ENCODE assay signal across 9 cellular contexts in the genomic region with DNA sequence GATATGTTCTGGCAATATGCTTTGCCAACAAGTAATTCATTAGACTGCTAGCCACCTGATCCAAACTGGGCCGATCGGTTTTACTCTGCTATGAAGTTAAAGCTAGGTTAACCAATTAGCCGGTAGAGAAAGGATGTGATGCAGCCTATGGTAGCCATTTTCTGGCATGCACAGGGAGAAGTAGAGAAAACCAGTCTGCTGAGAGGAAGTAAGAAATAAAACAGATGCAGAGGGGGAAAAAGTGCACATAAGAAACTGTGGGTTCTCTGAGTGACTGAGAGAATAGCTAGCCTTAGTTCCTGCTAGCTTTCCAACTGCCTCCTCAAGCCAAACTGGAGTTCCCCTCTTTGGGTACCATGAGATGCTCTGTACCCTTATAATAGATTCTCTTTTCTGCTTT. TPM values are rescaled to one million over a fixed set of nuclear protein-coding genes. Genes with fewer than 3 reads are reported as not detected.
DNase-seq lines count a peak whose midpoint lies in the region; ATAC-seq and TF ChIP-seq lines count a peak whose summit lies in the region.
"Had no signal": no experiment of that assay in that cellular context is flagged by ENCODE, and none has a peak within 500 bp of the region (broad histone marks: within the 10 kb centered on the region; RNA-seq: fewer than 3 reads in every experiment).

No MANE protein-coding gene starts in this region.

- H3K9me3 ChIP-seq in Loucy (ENCODE audit: insufficient read depth, low read depth, low read length): no peaks in the 10 kb centered on the region
- H3K9me3 ChIP-seq in adrenal gland (replicated peaks in 1 of 3): no peaks in the 10 kb centered on the region
- H3K9me3 ChIP-seq in MG63: no peaks in the 10 kb centered on the region

- peaks cover 92% of the 10 kb centered on the region for H3K79me2 ChIP-seq in Loucy (ENCODE audit: insufficient read depth, low read length)

- no peaks in the 10 kb centered on the region for H3K27me3 Mint-ChIP-seq in memory B cell
- no peaks in the 10 kb centered on the region for H3K27me3 Mint-ChIP-seq in HFFc6 (ENCODE audit: insufficient read depth)

- H3K4me3 ChIP-seq in Loucy (ENCODE audit: low read length, poor library complexity, severe bottlenecking): peak overlapping the region; percentile 20
- H3K4me3 ChIP-seq in adrenal gland: no peak overlapping the region
- H3K4me3 ChIP-seq in MG63: no peak overlapping the region
- H3K4me3 ChIP-seq: smooth muscle cell had no signal

- H3K36me3 ChIP-seq in Loucy (ENCODE audit: insufficient read depth, low read length): no peaks in the 10 kb centered on the region
- H3K36me3 ChIP-seq in adrenal gland (replicated peaks in 1 of 2): no peaks in the 10 kb centered on the region
- H3K36me3 ChIP-seq in MG63: no peaks in the 10 kb centered on the region

- no peaks in the 10 kb centered on the region for H3K9me3 Mint-ChIP-seq in memory B cell
- H3K9me3 Mint-ChIP-seq in HFFc6: no peaks in the 10 kb centered on the region

- intact Hi-C loops in adrenal gland (cut with DNase I): no loop called here

- H3K4me1 Mint-ChIP-seq in memory B cell (peaks cover 50% of the 10 kb centered on the region), HFFc6 (ENCODE audit: low read depth) (peaks cover 27% of the 10 kb centered on the region)

- H2AFZ ChIP-seq in Loucy (ENCODE audit: low read length): no peak overlapping the region

- no peak for TF ChIP-seq CTCF in Loucy (conservative IDR thresholded peaks at IDR 0.05; ENCODE audit: low read length)
- TF ChIP-seq CTCF in adrenal gland (IDR thresholded peaks at IDR 0.05): no peak
- TF ChIP-seq CTCF in HFFc6 (IDR thresholded peaks at IDR 0.05): no peak

- H3K4me2 ChIP-seq in Loucy (ENCODE audit: low read depth, low read length, poor library complexity, severe bottlenecking): peak overlapping the region; percentile 60
- H3K4me2 ChIP-seq: smooth muscle cell had no signal

- H3K36me3 Mint-ChIP-seq in memory B cell (peaks cover under 1% of the 10 kb centered on the region), HFFc6 (ENCODE audit: low read depth) (no peaks in the 10 kb centered on the region; the same call in 1 of the 2 replicates)

- peak; percentile 80 for ATAC-seq in GM18517 (IDR thresholded peaks at IDR 0.05; ENCODE audit: unreplicated experiment)
- ATAC-seq in GM21619 (IDR thresholded peaks at IDR 0.05; ENCODE audit: unreplicated experiment): peak; percentile 80
- ATAC-seq in memory B cell (ENCODE audit: low read depth): peak; percentile 84

- peaks cover 41% of the 10 kb centered on the region for H3K4me1 ChIP-seq in Loucy (ENCODE audit: insufficient read depth, low read length, poor library complexity, severe bottlenecking)
- H3K4me1 ChIP-seq in adrenal gland (replicated peaks in 1 of 2): peaks cover 9 to 38% of the 10 kb centered on the region in 2 donors

- H4K20me1 ChIP-seq in Loucy (ENCODE audit: insufficient read depth, low read length, poor library complexity, severe bottlenecking): peaks cover 28% of the 10 kb centered on the region

- peaks cover 5% of the 10 kb centered on the region; the same call in 1 of the 2 replicates for H3F3A ChIP-seq in Loucy (ENCODE audit: low read depth)

- H3K27ac Mint-ChIP-seq in memory B cell (peak overlapping the region; percentile 79), HFFc6 (no peak overlapping the region)

- H3K27ac ChIP-seq in adrenal gland: no peak overlapping the region

- WGBS in adrenal gland, 4 donors: 76 to 85% (median 81%) methylated on average over 3 of the region's 3 CpGs

- H3K4me3 Mint-ChIP-seq in memory B cell (peak overlapping the region; percentile 24), HFFc6 (no peak overlapping the region)

- no peaks in the 10 kb centered on the region for H3K27me3 ChIP-seq in Loucy (ENCODE audit: insufficient read depth, low read length, poor library complexity, severe bottlenecking)
- H3K27me3 ChIP-seq in adrenal gland: no peaks in the 10 kb centered on the region
- H3K27me3 ChIP-seq in MG63: no peaks in the 10 kb centered on the region

- no peak for TF ChIP-seq POLR2A in adrenal gland (IDR thresholded peaks at IDR 0.05)

- H3K9ac ChIP-seq in Loucy (ENCODE audit: low read depth, low read length, poor library complexity, severe bottlenecking): peak overlapping the region; percentile 48

- peak in 1 of 2 donors; percentile 41 for DNase-seq in memory B cell (ENCODE audit: low spot score in 2 of 2)
- no peak for DNase-seq in adrenal gland
- no peak for DNase-seq in DMS153 treated with DMSO at 0.1 percent for 48 hours (lab: John Stamatoyannopoulos, UW; ENCODE audit: unreplicated experiment)
- DNase-seq in MG63: no peak
- DNase-seq in HFFc6: no peak

- no peaks in the 10 kb centered on the region for H3K9me2 ChIP-seq in Loucy (replicated peaks; ENCODE audit: low read depth, low read length)

RNA-seq across cellular contexts. Expression of gene ARID4B, which starts 52.8 kb away (rescaled TPM):
- 10 to 100 TPM; 12.4 to 33.4 (median 28.1) TPM for total RNA-seq in adrenal gland
- 10 to 100 TPM; 17.0 to 31.5 (median 22.5) TPM for polyA plus RNA-seq in adrenal gland
- 9.5 and 19.4 TPM in 2 replicates for total RNA-seq in MG63 (2014; rRNA removed; shearing (Covaris generic); ENCODE audit: low replicate concordance)
- total RNA-seq in HFFc6 (2021; fragmentation: NEBNext Ultra II Directional; extraction: Animal tissue kit (Norgen Biotek cat#: 25700)): 10 to 100 TPM; 19.4 to 22.8 (median 20.5) TPM

RNA-seq across cellular contexts. Expression of gene GGPS1, which starts 53.1 kb away (rescaled TPM):
- 10 to 100 TPM; 12.6 to 50.9 (median 34.6) TPM for total RNA-seq in adrenal gland
- polyA plus RNA-seq in adrenal gland: 10 to 100 TPM; 30.4 to 63.7 (median 32.8) TPM
- total RNA-seq in MG63 (2014; rRNA removed; shearing (Covaris generic); ENCODE audit: low replicate concordance): 18.7 and 23.1 TPM in 2 replicates
- total RNA-seq in HFFc6 (2021; fragmentation: NEBNext Ultra II Directional; extraction: Animal tissue kit (Norgen Biotek cat#: 25700)): 10 to 100 TPM; 24.9 to 31.0 (median 26.7) TPM
